Comparison of ENCODE assay signal across 8 cellular contexts in the genomic region with DNA sequence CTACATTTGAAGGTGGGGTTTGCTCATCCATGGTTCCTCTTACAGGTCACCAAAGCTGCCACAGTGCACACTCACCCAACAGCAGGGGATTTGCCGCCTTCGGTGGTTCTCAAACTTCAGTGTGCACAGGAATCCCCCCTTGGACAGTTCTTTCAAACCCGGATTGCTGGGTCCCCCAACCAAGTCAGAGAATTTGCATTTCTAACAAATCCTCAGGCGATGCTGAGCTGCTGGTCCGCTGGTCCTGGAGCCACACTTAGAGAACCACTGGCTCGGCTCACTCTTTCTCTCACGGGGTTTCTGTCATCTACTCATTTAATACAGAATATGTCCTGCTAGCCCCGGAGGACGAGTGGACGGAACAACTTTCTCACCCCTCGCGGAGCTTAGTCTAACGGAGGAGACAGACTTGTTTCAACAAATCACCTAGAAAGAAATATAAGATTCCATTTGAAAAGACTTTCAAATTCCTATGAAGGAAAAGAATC. TPM values are rescaled to one million over a fixed set of nuclear protein-coding genes. Genes with fewer than 3 reads are reported as not detected.
DNase-seq lines count a peak whose midpoint lies in the region; ATAC-seq and TF ChIP-seq lines count a peak whose summit lies in the region.

No MANE protein-coding gene starts in this region.

- H3K27me3 ChIP-seq in body of pancreas (no peaks in the 10 kb centered on the region), mucosa of rectum (ENCODE audit: control insufficient read depth in 2 of 2, insufficient read depth in 2 of 2, low read length in 2 of 2) (no peaks in the 10 kb centered on the region), tibial nerve (no peaks in the 10 kb centered on the region)

- H3K4me1 ChIP-seq in body of pancreas (peaks cover 41% of the 10 kb centered on the region), mucosa of rectum (ENCODE audit: control insufficient read depth in 2 of 2, insufficient read depth in 2 of 2, low read length in 2 of 2) (peaks cover 42% of the 10 kb centered on the region in 2 donors), tibial nerve (peaks cover 0 to 54% (median 37%) of the 10 kb centered on the region in 4 donors)

- 29 to 32% methylated on average over 13 of the region's 13 CpGs for WGBS in body of pancreas, 2 donors
- WGBS in tibial nerve, 2 donors, result 48 to 54% methylated on average over 13 of the region's 13 CpGs

- TF ChIP-seq POLR2A in body of pancreas (IDR thresholded peaks at IDR 0.05), result no peak
- TF ChIP-seq POLR2A in tibial nerve (IDR thresholded peaks at IDR 0.05), result no peak
- TF ChIP-seq POLR2A in erythroblast (IDR thresholded peaks at IDR 0.05; ENCODE audit: low read length), result no peak

- CTCF ChIA-PET in activated naive CD4-positive, alpha-beta T cell treated with anti-CD3 and anti-CD28 coated beads, Interleukin-2, amount 10 ng/mL, durations not matched to agents 7 days and 5 days (lab: Charles Lee), result interaction anchor here (0.8 to 11.5 kb wide), 26 partner anchors 8 to 977 kb away, joined by 3 to 149 read pairs (median 6); a partner anchor contains a TSS

- no peak for DNase-seq in activated naive CD4-positive, alpha-beta T cell treated with anti-CD3 and anti-CD28 coated beads, Interleukin-2, amount 10 ng/mL, durations not matched to agents 7 days and 5 days
- no peak for DNase-seq in activated naive CD4-positive, alpha-beta T cell (lab: John Stamatoyannopoulos, UW)
- no peak for DNase-seq in body of pancreas
- DNase-seq in tibial nerve (ENCODE audit: low spot score in 2 of 2), result no peak
- DNase-seq in erythroblast (lab: John Stamatoyannopoulos, UW), result no peak
- no peak for DNase-seq in DMS114 treated with DMSO at 0.1 percent for 48 hours (lab: John Stamatoyannopoulos, UW; ENCODE audit: unreplicated experiment)
- no peak for DNase-seq in NCI-H146 (lab: John Stamatoyannopoulos, UW)

- no peak for TF ChIP-seq EP300 in tibial nerve (IDR thresholded peaks at IDR 0.05)

- H3K4me3 ChIP-seq in body of pancreas (no peak overlapping the region), mucosa of rectum (ENCODE audit: low read length in 2 of 2) (peak overlapping the region; percentile 62 to 68), tibial nerve (peak overlapping the region in 2 of 4 donors; percentile 62 to 63)

- H3K4me1 Mint-ChIP-seq in activated naive CD4-positive, alpha-beta T cell treated with anti-CD3 and anti-CD28 coated beads, Interleukin-2, amount 10 ng/mL, durations not matched to agents 7 days and 5 days, result peaks cover 73% of the 10 kb centered on the region

- H3K4me3 Mint-ChIP-seq in activated naive CD4-positive, alpha-beta T cell treated with anti-CD3 and anti-CD28 coated beads, Interleukin-2, amount 10 ng/mL, durations not matched to agents 7 days and 5 days, result peak overlapping the region; percentile 77

- H3K9ac ChIP-seq in mucosa of rectum (ENCODE audit: low read depth in 1 of 2, low read length in 2 of 2), result peak overlapping the region; percentile 77 to 83

- H3K36me3 Mint-ChIP-seq in activated naive CD4-positive, alpha-beta T cell treated with anti-CD3 and anti-CD28 coated beads, Interleukin-2, amount 10 ng/mL, durations not matched to agents 7 days and 5 days, result no peaks in the 10 kb centered on the region

- intact Hi-C loops in body of pancreas (cut with DNase I), result no loop called here

- H3K36me3 ChIP-seq in body of pancreas (replicated peaks in 1 of 2; ENCODE audit: insufficient read depth in 1 of 2, low read depth in 2 of 2) (no peaks in the 10 kb centered on the region), mucosa of rectum (ENCODE audit: control insufficient read depth in 2 of 2, insufficient read depth in 2 of 2, low read length in 2 of 2) (no peaks in the 10 kb centered on the region), tibial nerve (no peaks in the 10 kb centered on the region)

- no peaks in the 10 kb centered on the region for H3K27me3 Mint-ChIP-seq in activated naive CD4-positive, alpha-beta T cell treated with anti-CD3 and anti-CD28 coated beads, Interleukin-2, amount 10 ng/mL, durations not matched to agents 7 days and 5 days

- H3K9me3 ChIP-seq in body of pancreas, result no peaks in the 10 kb centered on the region
- H3K9me3 ChIP-seq in mucosa of rectum (ENCODE audit: control insufficient read depth in 2 of 2, low read length in 2 of 2), result no peaks in the 10 kb centered on the region
- H3K9me3 ChIP-seq in tibial nerve, result no peaks in the 10 kb centered on the region

- H3K27ac ChIP-seq in body of pancreas (peak overlapping the region; percentile 95 to 100 (median 98)), mucosa of rectum (ENCODE audit: low read depth in 2 of 2, low read length in 2 of 2) (peak overlapping the region; percentile 2 to 97), tibial nerve (peak overlapping the region; percentile 95 to 98 (median 97))

- peak overlapping the region; percentile 99 for H3K27ac Mint-ChIP-seq in activated naive CD4-positive, alpha-beta T cell treated with anti-CD3 and anti-CD28 coated beads, Interleukin-2, amount 10 ng/mL, durations not matched to agents 7 days and 5 days

- TF ChIP-seq CTCF in body of pancreas (IDR thresholded peaks at IDR 0.05), result no peak
- TF ChIP-seq CTCF in tibial nerve (IDR thresholded peaks at IDR 0.05), result peak in 1 of 5 experiments; percentile 26

- H3K9me3 Mint-ChIP-seq in activated naive CD4-positive, alpha-beta T cell treated with anti-CD3 and anti-CD28 coated beads, Interleukin-2, amount 10 ng/mL, durations not matched to agents 7 days and 5 days, result no peaks in the 10 kb centered on the region

- ATAC-seq in body of pancreas, result no peak

RNA-seq across cellular contexts. Expression of a gene that starts 24.1 kb away (rescaled TPM):
- total RNA-seq in body of pancreas (100 to 1,000 TPM; 155 to 365 TPM), tibial nerve (1,000 to 10,000 TPM in 1 of 4 donors, 100 to 1,000 TPM in 3; 298 to 1,137 (median 494) TPM)

Comparison
In these comparisons a context has a peak if more than half of its experiments do, and no peak if none do; other contexts are left out.
1. H3K4me3 ChIP-seq: peak in mucosa of rectum (2 of 2); none in body of pancreas (0 of 2).
2. Peak in every context shown above with its lines, with median percentiles within 50 percentile points of each other: H3K27ac ChIP-seq.